Comparison of ENCODE assay signal across 8 cellular contexts in genomic region chr16:66551362-66551761, GRCh38. TPM values are rescaled to one million over a fixed set of nuclear protein-coding genes. Genes with fewer than 3 reads are reported as not detected.
DNase-seq lines count a peak whose midpoint lies in the region; ATAC-seq, FAIRE-seq and TF ChIP-seq lines count a peak whose summit lies in the region.

No MANE protein-coding gene starts in this region.

- peak; percentile 52 to 54; a peak in 3 of 4 replicates for TF ChIP-seq POLR2A in HepG2 (IDR thresholded peaks at IDR 0.05; ENCODE audit: insufficient read depth in 1 of 2, low read depth in 2 of 2, low read length in 2 of 2)

- no peaks in the 10 kb centered on the region for H3K27me3 ChIP-seq in Karpas-422 (ENCODE audit: low read length)
- H3K27me3 ChIP-seq in HepG2 (ENCODE audit: control insufficient read depth in 1 of 2, insufficient read depth in 2 of 2, low read length in 2 of 2) = no peaks in the 10 kb centered on the region

- H3K9ac ChIP-seq in Karpas-422 (ENCODE audit: low read length) (peak overlapping the region; percentile 80), HepG2 (ENCODE audit: insufficient read depth, low read depth, low read length) (peak overlapping the region; percentile 85)

- WGBS in HepG2 (ENCODE audit: low lambda C conversion rate) = 20% methylated on average over 5 of the region's 6 CpGs

- intact Hi-C loops in HepG2 (cut with micrococcal nuclease; ENCODE audit: unreplicated experiment) = loop anchor here (1.0 kb wide), 1 partner anchor 34 kb away; no protein-coding TSS in a partner anchor

- TF ChIP-seq CTCF in astrocyte of the cerebellum (IDR thresholded peaks at IDR 0.05; ENCODE audit: low read depth, low read length, missing control alignments) = peak; percentile 24
- TF ChIP-seq CTCF in HepG2 (CRISPR knock-in tag; IDR thresholded peaks at IDR 0.05) = peak; percentile 44

- peak; percentile 65 for ATAC-seq in HepG2
- ATAC-seq in GM19455 (IDR thresholded peaks at IDR 0.05; ENCODE audit: unreplicated experiment) = no peak

- H3K79me2 ChIP-seq in Karpas-422 (ENCODE audit: low read length) (peaks cover 24% of the 10 kb centered on the region), HepG2 (ENCODE audit: insufficient read depth, low read length) (peaks cover 24% of the 10 kb centered on the region)

- BruUV-seq in HepG2 (replicated peaks; lab: Mats Ljungman, UMichigan) = no TSS peak

- no peaks in the 10 kb centered on the region for H3K9me2 ChIP-seq in Karpas-422 (replicated peaks; ENCODE audit: insufficient read depth, low read length)

- no peaks in the 10 kb centered on the region for H4K20me1 ChIP-seq in Karpas-422 (ENCODE audit: insufficient read depth, low read depth, low read length)
- H4K20me1 ChIP-seq in HepG2 (ENCODE audit: insufficient read depth, low read length) = no peaks in the 10 kb centered on the region

- peak overlapping the region; percentile 75; the same call in 1 of the 2 replicates for H2AFZ ChIP-seq in Karpas-422 (ENCODE audit: low read length)
- peak overlapping the region; percentile 85 for H2AFZ ChIP-seq in HepG2 (ENCODE audit: low read length)

- peak overlapping the region; percentile 91 for H3K4me2 ChIP-seq in Karpas-422 (ENCODE audit: low read depth, low read length, poor library complexity, severe bottlenecking)
- peak overlapping the region; percentile 94 for H3K4me2 ChIP-seq in HepG2 (ENCODE audit: low read depth, low read length)

- no peak for TF ChIP-seq EP300 in HepG2 (IDR thresholded peaks at IDR 0.05; ENCODE audit: low read depth in 2 of 2, low read length in 2 of 2)
- no peak; the same call in 1 of the 2 replicates for TF ChIP-seq EP300 in HepG2 (CRISPR knock-in tag; IDR thresholded peaks at IDR 0.05; ENCODE audit: borderline replicate concordance)

- peaks cover 57% of the 10 kb centered on the region for H3K4me1 ChIP-seq in Karpas-422 (ENCODE audit: low read length)
- H3K4me1 ChIP-seq in HepG2 (ENCODE audit: insufficient read depth, low read length) = peaks cover 75% of the 10 kb centered on the region

- FAIRE-seq in HepG2 (lab: Jason Lieb, UNC) = peak; percentile 67

- DNase-seq in ELR (ENCODE audit: low read depth) = peak; percentile 73
- peak; percentile 88 for DNase-seq in Karpas-422
- DNase-seq in T follicular helper cell (ENCODE audit: low read depth) = peak; percentile 49
- no peak for DNase-seq in astrocyte of the cerebellum (ENCODE audit: low read depth)
- peak; percentile 78 for DNase-seq in HepG2 (ENCODE audit: low spot score)
- peak; percentile 31 to 38 for DNase-seq in stimulated activated CD8-positive, alpha-beta memory T cell treated with anti-CD3 and anti-CD28 coated beads, Interleukin-4, amount 100 ng/mL, for 4 hours (ENCODE audit: low read depth in 2 of 2, low spot score in 1 of 2)
- no peak for DNase-seq in amniotic stem cell (lab: John Stamatoyannopoulos, UW)

- H3K36me3 ChIP-seq in Karpas-422 (ENCODE audit: insufficient read depth, low read length) (no peaks in the 10 kb centered on the region), HepG2 (replicated peaks in 1 of 2; ENCODE audit: control insufficient read depth in 1 of 2, insufficient read depth in 2 of 2, low read length in 2 of 2) (peaks cover 0 to 6% of the 10 kb centered on the region in 2 experiments; a peak in 1 of 5 replicates)

- in situ Hi-C loops in astrocyte of the cerebellum (cut with HindIII; ENCODE audit: low sequenced_read_pairs) (no loop called here), HepG2 (cut with HindIII; ENCODE audit: extremely low pct_ligation_motif_present, low pct_unique_long_range_greater_than_20kb) (no loop called here)

- CTCF ChIA-PET in HepG2 (lab: Yijun Ruan, JAX; ENCODE audit: low intra/inter-chr PET ratio, low total read pairs) = no interaction called here

- H3K9me3 ChIP-seq in Karpas-422 (ENCODE audit: low read length) = no peaks in the 10 kb centered on the region
- no peaks in the 10 kb centered on the region for H3K9me3 ChIP-seq in HepG2 (ENCODE audit: low read length)

- H3K4me3 ChIP-seq in Karpas-422 (ENCODE audit: low read length) = peak overlapping the region; percentile 74
- no peak overlapping the region for H3K4me3 ChIP-seq in astrocyte of the cerebellum (ENCODE audit: low read depth, low read length)
- H3K4me3 ChIP-seq in HepG2 (replicated peaks in 1 of 3; ENCODE audit: insufficient read depth in 1 of 3, low read depth in 2 of 3, low read length in 3 of 3) = peak overlapping the region; percentile 70 to 79 (median 73)

- H3K27ac ChIP-seq in Karpas-422 (ENCODE audit: low read length) = peak overlapping the region; percentile 72
- peak overlapping the region; percentile 87 for H3K27ac ChIP-seq in HepG2 (ENCODE audit: extremely low read length, insufficient read depth, low read length)

- TF ChIP-seq RAD21 in HepG2 (CRISPR knock-in tag; IDR thresholded peaks at IDR 0.05) = no peak

- POLR2A ChIA-PET in HepG2 (lab: Yijun Ruan, JAX) = interaction anchor here (0.8 to 3.3 kb wide), 9 partner anchors 19 to 279 kb away, joined by 3 to 23 read pairs (median 6); partner anchors contain the start of genes CMTM3 and NAE1

RNA-seq across cellular contexts. Expression of gene CKLF, which starts 1.0 kb away (rescaled TPM):
- total RNA-seq in Karpas-422 (2014; rRNA removed; shearing (Covaris generic); ENCODE audit: low replicate concordance) = 61.3 and 76.0 TPM in 2 replicates
- total RNA-seq in HepG2 (2016; rRNA removed; fragmentation: Illumina TruSeq; extraction: Trizol) = 83.0 and 120 TPM in 2 replicates
- 262 and 384 TPM in 2 replicates for total RNA-seq in HepG2 (2016; cell fraction: cytosol; rRNA removed; fragmentation: Illumina TruSeq; extraction: Trizol; ENCODE audit: low read depth)
- total RNA-seq in HepG2 (2016; cell fraction: insoluble cytoplasmic fraction; rRNA removed; fragmentation: Illumina TruSeq; extraction: Trizol) = 80.2 and 129 TPM in 2 replicates
- total RNA-seq in HepG2 (2016; cell fraction: membrane; rRNA removed; fragmentation: Illumina TruSeq; extraction: Trizol) = 165 and 224 TPM in 2 replicates
- 56.6 and 61.7 TPM in 2 replicates for total RNA-seq in HepG2 (2016; cell fraction: nucleus; rRNA removed; fragmentation: Illumina TruSeq; extraction: Trizol)
- 152 and 167 TPM in 2 replicates for polyA plus RNA-seq in HepG2 (2011; rRNA removed)
- 201 and 220 TPM in 2 replicates for polyA plus RNA-seq in HepG2 (2011; cell fraction: cytosol; rRNA removed)
- polyA plus RNA-seq in HepG2 (2011; cell fraction: nucleus; rRNA removed) = 45.6 and 74.1 TPM in 2 replicates
- polyA plus RNA-seq in HepG2 (2012) = 78.5 and 108 TPM in 2 replicates
- 345 and 456 TPM in 2 replicates for polyA plus RNA-seq in HepG2 (2016; cell fraction: cytosol; fragmentation: Illumina TruSeq; extraction: Trizol; ENCODE audit: low read depth)
- 86.2 and 89.6 TPM in 2 replicates for polyA plus RNA-seq in HepG2 (2016; cell fraction: insoluble cytoplasmic fraction; fragmentation: Illumina TruSeq; extraction: Trizol; ENCODE audit: low read depth)
- 169 and 229 TPM in 2 replicates for polyA plus RNA-seq in HepG2 (2016; cell fraction: membrane; fragmentation: Illumina TruSeq; extraction: Trizol; ENCODE audit: low read depth)
- polyA plus RNA-seq in HepG2 (2016; cell fraction: nucleus; fragmentation: Illumina TruSeq; extraction: Trizol; ENCODE audit: insufficient read depth, low read depth) = 90.2 and 116 TPM in 2 replicates
- polyA minus RNA-seq in HepG2 (2011; rRNA and poly(A)+ RNA removed; ENCODE audit: low replicate concordance) = 41.9 and 49.9 TPM in 2 replicates
- polyA minus RNA-seq in HepG2 (2011; cell fraction: cytosol; rRNA and poly(A)+ RNA removed) = 32.4 and 34.8 TPM in 2 replicates
- polyA minus RNA-seq in HepG2 (2011; cell fraction: nucleus; rRNA and poly(A)+ RNA removed) = 23.4 and 35.9 TPM in 2 replicates

RNA-seq across cellular contexts. Expression of gene TK2, which starts 1.4 kb away (rescaled TPM):
- 6.9 and 8.6 TPM in 2 replicates for total RNA-seq in Karpas-422 (2014; rRNA removed; shearing (Covaris generic); ENCODE audit: low replicate concordance)
- total RNA-seq in HepG2 (2016; rRNA removed; fragmentation: Illumina TruSeq; extraction: Trizol) = 18.7 and 19.0 TPM in 2 replicates
- total RNA-seq in HepG2 (2016; cell fraction: cytosol; rRNA removed; fragmentation: Illumina TruSeq; extraction: Trizol; ENCODE audit: low read depth) = 6.7 and 7.1 TPM in 2 replicates
- total RNA-seq in HepG2 (2016; cell fraction: insoluble cytoplasmic fraction; rRNA removed; fragmentation: Illumina TruSeq; extraction: Trizol) = 18.5 and 19.5 TPM in 2 replicates
- total RNA-seq in HepG2 (2016; cell fraction: membrane; rRNA removed; fragmentation: Illumina TruSeq; extraction: Trizol) = 12.7 and 13.2 TPM in 2 replicates
- total RNA-seq in HepG2 (2016; cell fraction: nucleus; rRNA removed; fragmentation: Illumina TruSeq; extraction: Trizol) = 24.4 and 27.5 TPM in 2 replicates
- polyA plus RNA-seq in HepG2 (2011; rRNA removed) = 21.0 and 30.8 TPM in 2 replicates
- 10.3 and 11.7 TPM in 2 replicates for polyA plus RNA-seq in HepG2 (2011; cell fraction: cytosol; rRNA removed)
- polyA plus RNA-seq in HepG2 (2011; cell fraction: nucleus; rRNA removed) = 74.0 and 103 TPM in 2 replicates
- 12.9 and 15.4 TPM in 2 replicates for polyA plus RNA-seq in HepG2 (2012)
- 3.7 and 4.7 TPM in 2 replicates for polyA plus RNA-seq in HepG2 (2016; cell fraction: cytosol; fragmentation: Illumina TruSeq; extraction: Trizol; ENCODE audit: low read depth)
- 15.5 and 18.0 TPM in 2 replicates for polyA plus RNA-seq in HepG2 (2016; cell fraction: insoluble cytoplasmic fraction; fragmentation: Illumina TruSeq; extraction: Trizol; ENCODE audit: low read depth)
- polyA plus RNA-seq in HepG2 (2016; cell fraction: membrane; fragmentation: Illumina TruSeq; extraction: Trizol; ENCODE audit: low read depth) = 7.7 and 9.3 TPM in 2 replicates
- 34.2 and 36.3 TPM in 2 replicates for polyA plus RNA-seq in HepG2 (2016; cell fraction: nucleus; fragmentation: Illumina TruSeq; extraction: Trizol; ENCODE audit: insufficient read depth, low read depth)
- polyA minus RNA-seq in HepG2 (2011; rRNA and poly(A)+ RNA removed; ENCODE audit: low replicate concordance) = 27.6 and 35.2 TPM in 2 replicates
- polyA minus RNA-seq in HepG2 (2011; cell fraction: cytosol; rRNA and poly(A)+ RNA removed) = 6.0 and 6.2 TPM in 2 replicates
- polyA minus RNA-seq in HepG2 (2011; cell fraction: nucleus; rRNA and poly(A)+ RNA removed) = 23.8 and 26.7 TPM in 2 replicates

RNA-seq across cellular contexts. Expression of gene CMTM1, which starts 14.9 kb away (rescaled TPM):
- 0.61 and 5.8 TPM in 2 replicates for total RNA-seq in Karpas-422 (2014; rRNA removed; shearing (Covaris generic); ENCODE audit: low replicate concordance)
- total RNA-seq in HepG2 (2016; rRNA removed; fragmentation: Illumina TruSeq; extraction: Trizol) = 1.7 and 1.9 TPM in 2 replicates
- 0.30 TPM in 1 of 2 replicates, not detected in the other for total RNA-seq in HepG2 (2016; cell fraction: cytosol; rRNA removed; fragmentation: Illumina TruSeq; extraction: Trizol; ENCODE audit: low read depth)
- total RNA-seq in HepG2 (2016; cell fraction: insoluble cytoplasmic fraction; rRNA removed; fragmentation: Illumina TruSeq; extraction: Trizol) = 2.0 TPM in 2 replicates
- 0.77 and 0.93 TPM in 2 replicates for total RNA-seq in HepG2 (2016; cell fraction: membrane; rRNA removed; fragmentation: Illumina TruSeq; extraction: Trizol)
- 1.3 and 1.6 TPM in 2 replicates for total RNA-seq in HepG2 (2016; cell fraction: nucleus; rRNA removed; fragmentation: Illumina TruSeq; extraction: Trizol)
- 2.9 and 3.0 TPM in 2 replicates for polyA plus RNA-seq in HepG2 (2011; rRNA removed)
- 2.0 and 3.6 TPM in 2 replicates for polyA plus RNA-seq in HepG2 (2011; cell fraction: cytosol; rRNA removed)
- polyA plus RNA-seq in HepG2 (2011; cell fraction: nucleus; rRNA removed) = 3.5 and 4.0 TPM in 2 replicates
- 2.3 and 2.4 TPM in 2 replicates for polyA plus RNA-seq in HepG2 (2012)
- polyA plus RNA-seq in HepG2 (2016; cell fraction: cytosol; fragmentation: Illumina TruSeq; extraction: Trizol; ENCODE audit: low read depth) = 0.19 TPM in 1 of 2 replicates, not detected in the other
- 1.5 and 2.0 TPM in 2 replicates for polyA plus RNA-seq in HepG2 (2016; cell fraction: insoluble cytoplasmic fraction; fragmentation: Illumina TruSeq; extraction: Trizol; ENCODE audit: low read depth)
- polyA plus RNA-seq in HepG2 (2016; cell fraction: membrane; fragmentation: Illumina TruSeq; extraction: Trizol; ENCODE audit: low read depth) = 0.64 and 0.72 TPM in 2 replicates
- polyA plus RNA-seq in HepG2 (2016; cell fraction: nucleus; fragmentation: Illumina TruSeq; extraction: Trizol; ENCODE audit: insufficient read depth, low read depth) = 2.1 TPM in 2 replicates
- 2.2 and 5.1 TPM in 2 replicates for polyA minus RNA-seq in HepG2 (2011; rRNA and poly(A)+ RNA removed; ENCODE audit: low replicate concordance)
- polyA minus RNA-seq in HepG2 (2011; cell fraction: cytosol; rRNA and poly(A)+ RNA removed) = 2.7 and 3.4 TPM in 2 replicates
- 3.2 and 6.3 TPM in 2 replicates for polyA minus RNA-seq in HepG2 (2011; cell fraction: nucleus; rRNA and poly(A)+ RNA removed)

RNA-seq across cellular contexts. Expression of gene CMTM2, which starts 27.9 kb away (rescaled TPM):
- not detected in 2 replicates for total RNA-seq in Karpas-422 (2014; rRNA removed; shearing (Covaris generic); ENCODE audit: low replicate concordance)
- not detected in 2 replicates for total RNA-seq in HepG2 (2016; rRNA removed; fragmentation: Illumina TruSeq; extraction: Trizol)
- not detected in 2 replicates for total RNA-seq in HepG2 (2016; cell fraction: cytosol; rRNA removed; fragmentation: Illumina TruSeq; extraction: Trizol; ENCODE audit: low read depth)
- total RNA-seq in HepG2 (2016; cell fraction: insoluble cytoplasmic fraction; rRNA removed; fragmentation: Illumina TruSeq; extraction: Trizol) = not detected in 2 replicates
- total RNA-seq in HepG2 (2016; cell fraction: membrane; rRNA removed; fragmentation: Illumina TruSeq; extraction: Trizol) = not detected in 2 replicates
- not detected in 2 replicates for total RNA-seq in HepG2 (2016; cell fraction: nucleus; rRNA removed; fragmentation: Illumina TruSeq; extraction: Trizol)
- not detected in 2 replicates for polyA plus RNA-seq in HepG2 (2011; rRNA removed)
- polyA plus RNA-seq in HepG2 (2011; cell fraction: cytosol; rRNA removed) = not detected in 2 replicates
- polyA plus RNA-seq in HepG2 (2011; cell fraction: nucleus; rRNA removed) = not detected in 2 replicates
- not detected in 2 replicates for polyA plus RNA-seq in HepG2 (2012)
- polyA plus RNA-seq in HepG2 (2016; cell fraction: cytosol; fragmentation: Illumina TruSeq; extraction: Trizol; ENCODE audit: low read depth) = not detected in 2 replicates
- not detected in 2 replicates for polyA plus RNA-seq in HepG2 (2016; cell fraction: insoluble cytoplasmic fraction; fragmentation: Illumina TruSeq; extraction: Trizol; ENCODE audit: low read depth)
- not detected in 2 replicates for polyA plus RNA-seq in HepG2 (2016; cell fraction: membrane; fragmentation: Illumina TruSeq; extraction: Trizol; ENCODE audit: low read depth)
- polyA plus RNA-seq in HepG2 (2016; cell fraction: nucleus; fragmentation: Illumina TruSeq; extraction: Trizol; ENCODE audit: insufficient read depth, low read depth) = not detected in 2 replicates
- polyA minus RNA-seq in HepG2 (2011; rRNA and poly(A)+ RNA removed; ENCODE audit: low replicate concordance) = not detected in 2 replicates
- polyA minus RNA-seq in HepG2 (2011; cell fraction: cytosol; rRNA and poly(A)+ RNA removed) = not detected in 2 replicates
- not detected in 2 replicates for polyA minus RNA-seq in HepG2 (2011; cell fraction: nucleus; rRNA and poly(A)+ RNA removed)

RNA-seq across cellular contexts. Expression of gene CMTM3, which starts 53.1 kb away (rescaled TPM):
- 19.7 and 21.1 TPM in 2 replicates for total RNA-seq in Karpas-422 (2014; rRNA removed; shearing (Covaris generic); ENCODE audit: low replicate concordance)
- total RNA-seq in HepG2 (2016; rRNA removed; fragmentation: Illumina TruSeq; extraction: Trizol) = 20.6 and 29.2 TPM in 2 replicates
- 14.7 and 15.6 TPM in 2 replicates for total RNA-seq in HepG2 (2016; cell fraction: cytosol; rRNA removed; fragmentation: Illumina TruSeq; extraction: Trizol; ENCODE audit: low read depth)
- total RNA-seq in HepG2 (2016; cell fraction: insoluble cytoplasmic fraction; rRNA removed; fragmentation: Illumina TruSeq; extraction: Trizol) = 18.9 and 30.0 TPM in 2 replicates
- total RNA-seq in HepG2 (2016; cell fraction: membrane; rRNA removed; fragmentation: Illumina TruSeq; extraction: Trizol) = 39.9 and 42.8 TPM in 2 replicates
- total RNA-seq in HepG2 (2016; cell fraction: nucleus; rRNA removed; fragmentation: Illumina TruSeq; extraction: Trizol) = 19.8 and 22.0 TPM in 2 replicates
- polyA plus RNA-seq in HepG2 (2011; rRNA removed) = 48.7 and 62.0 TPM in 2 replicates
- polyA plus RNA-seq in HepG2 (2011; cell fraction: cytosol; rRNA removed) = 53.5 and 62.3 TPM in 2 replicates
- 50.7 and 56.5 TPM in 2 replicates for polyA plus RNA-seq in HepG2 (2011; cell fraction: nucleus; rRNA removed)
- 36.1 and 48.8 TPM in 2 replicates for polyA plus RNA-seq in HepG2 (2012)
- polyA plus RNA-seq in HepG2 (2016; cell fraction: cytosol; fragmentation: Illumina TruSeq; extraction: Trizol; ENCODE audit: low read depth) = 21.8 and 24.0 TPM in 2 replicates
- polyA plus RNA-seq in HepG2 (2016; cell fraction: insoluble cytoplasmic fraction; fragmentation: Illumina TruSeq; extraction: Trizol; ENCODE audit: low read depth) = 31.5 and 37.2 TPM in 2 replicates
- polyA plus RNA-seq in HepG2 (2016; cell fraction: membrane; fragmentation: Illumina TruSeq; extraction: Trizol; ENCODE audit: low read depth) = 48.5 and 52.0 TPM in 2 replicates
- polyA plus RNA-seq in HepG2 (2016; cell fraction: nucleus; fragmentation: Illumina TruSeq; extraction: Trizol; ENCODE audit: insufficient read depth, low read depth) = 51.6 and 59.3 TPM in 2 replicates
- 1.7 and 102 TPM in 2 replicates for polyA minus RNA-seq in HepG2 (2011; rRNA and poly(A)+ RNA removed; ENCODE audit: low replicate concordance)
- polyA minus RNA-seq in HepG2 (2011; cell fraction: cytosol; rRNA and poly(A)+ RNA removed) = 14.7 and 19.2 TPM in 2 replicates
- polyA minus RNA-seq in HepG2 (2011; cell fraction: nucleus; rRNA and poly(A)+ RNA removed) = 16.0 and 25.4 TPM in 2 replicates

Comparison
In these comparisons a context has a peak if more than half of its experiments do, and no peak if none do; other contexts are left out.
1. DNase-seq: peak in ELR (single experiment), Karpas-422 (single experiment), T follicular helper cell (single experiment), HepG2 (single experiment) and stimulated activated CD8-positive, alpha-beta memory T cell treated with anti-CD3 and anti-CD28 coated beads, Interleukin-4, amount 100 ng/mL, for 4 hours (2 of 2); none in astrocyte of the cerebellum (single experiment) and amniotic stem cell (single experiment).